Comparison of ENCODE assay signal across 9 cellular contexts in genomic region chr12:57124259-57124877, GRCh38. TPM values are rescaled to one million over a fixed set of nuclear protein-coding genes. Genes with fewer than 3 reads are reported as not detected.
DNase-seq lines count a peak whose midpoint lies in the region; ATAC-seq and TF ChIP-seq lines count a peak whose summit lies in the region.
"Had no signal": no experiment of that assay in that cellular context is flagged by ENCODE, and none has a peak within 500 bp of the region (broad histone marks: within the 10 kb centered on the region; RNA-seq: fewer than 3 reads in every experiment).

No MANE protein-coding gene starts in this region.

- H3K9me3 Mint-ChIP-seq in nephron progenitor cell = peaks cover 5% of the 10 kb centered on the region
- peaks cover 12 to 15% of the 10 kb centered on the region in 2 donors for H3K9me3 Mint-ChIP-seq in stimulated activated naive CD8-positive, alpha-beta T cell treated with anti-CD3 and anti-CD28 coated beads, Interleukin-15, amount 100 ng/mL, for 72 hours

- no peaks in the 10 kb centered on the region for H3K36me3 ChIP-seq in esophagus muscularis mucosa

- DNase-seq in DMS79 treated with DMSO at 0.1 percent for 48 hours (lab: John Stamatoyannopoulos, UW) (peak; percentile 36), OCI-M1 (lab: John Stamatoyannopoulos, UW) (peak; percentile 85), activated T-cell treated with anti-CD3 and anti-CD28 coated beads for 4 hours (peak; percentile 68), esophagus muscularis mucosa (ENCODE audit: extremely low spot score) (no peak), nephron progenitor cell (peak; percentile 81)
- DNase-seq in stimulated activated naive CD8-positive, alpha-beta T cell treated with anti-CD3 and anti-CD28 coated beads, Interleukin-15, amount 100 ng/mL, for 72 hours = peak; percentile 73 to 74

- no peaks in the 10 kb centered on the region for H3K36me3 Mint-ChIP-seq in nephron progenitor cell (ENCODE audit: low read depth)

- H3K4me3 Mint-ChIP-seq in nephron progenitor cell = no peak overlapping the region
- no peak overlapping the region for H3K4me3 Mint-ChIP-seq in stimulated activated naive CD8-positive, alpha-beta T cell treated with anti-CD3 and anti-CD28 coated beads, Interleukin-15, amount 100 ng/mL, for 72 hours
- H3K4me3 Mint-ChIP-seq: T-helper 1 cell treated with Interleukin-12 subunit alpha and Interleukin-12 subunit beta and Interleukin-4 antibody, amounts not matched to agents 30 μg/mL and 1 μg/mL, for 36 hours had no signal

- H3K27ac ChIP-seq in esophagus muscularis mucosa (replicated peaks in 1 of 4) = no peak overlapping the region

- H3K4me1 Mint-ChIP-seq in nephron progenitor cell = peaks cover 15% of the 10 kb centered on the region
- peaks cover 20% of the 10 kb centered on the region for H3K4me1 Mint-ChIP-seq in stimulated activated naive CD8-positive, alpha-beta T cell treated with anti-CD3 and anti-CD28 coated beads, Interleukin-15, amount 100 ng/mL, for 72 hours

- TF ChIP-seq EP300 in Ishikawa (IDR thresholded peaks at IDR 0.05; ENCODE audit: borderline replicate concordance) = no peak
- no peak for TF ChIP-seq EP300 in esophagus muscularis mucosa (IDR thresholded peaks at IDR 0.05)

- H3K4me1 ChIP-seq in esophagus muscularis mucosa = peaks cover 4 to 19% (median 17%) of the 10 kb centered on the region in 4 donors

- TF ChIP-seq CTCF in esophagus muscularis mucosa (IDR thresholded peaks at IDR 0.05) (peak; percentile 98 to 99 (median 99)), nephron progenitor cell (IDR thresholded peaks at IDR 0.05) (peak; percentile 96)

- 14% methylated on average over 10 of the region's 10 CpGs for WGBS in esophagus muscularis mucosa

- ATAC-seq in stimulated activated naive CD8-positive, alpha-beta T cell treated with anti-CD3 and anti-CD28 coated beads, Interleukin-15, amount 100 ng/mL, for 72 hours = peak; percentile 68
- no peak for ATAC-seq in GM18867 (IDR thresholded peaks at IDR 0.05; ENCODE audit: unreplicated experiment)

- peaks cover 26% of the 10 kb centered on the region for H3K27me3 Mint-ChIP-seq in nephron progenitor cell (ENCODE audit: low read depth, poor library complexity)
- H3K27me3 Mint-ChIP-seq in stimulated activated naive CD8-positive, alpha-beta T cell treated with anti-CD3 and anti-CD28 coated beads, Interleukin-15, amount 100 ng/mL, for 72 hours = peaks cover 9% of the 10 kb centered on the region

- H3K9me3 ChIP-seq in esophagus muscularis mucosa = no peaks in the 10 kb centered on the region

- peak; percentile 91 for TF ChIP-seq RAD21 in Ishikawa (IDR thresholded peaks at IDR 0.05; ENCODE audit: low read depth)

- peaks cover 0 to 2% (median 0%) of the 10 kb centered on the region in 4 donors for H3K27me3 ChIP-seq in esophagus muscularis mucosa

- no peak overlapping the region for H3K27ac Mint-ChIP-seq in nephron progenitor cell
- H3K27ac Mint-ChIP-seq in stimulated activated naive CD8-positive, alpha-beta T cell treated with anti-CD3 and anti-CD28 coated beads, Interleukin-15, amount 100 ng/mL, for 72 hours = no peak overlapping the region
- H3K27ac Mint-ChIP-seq: T-helper 1 cell treated with Interleukin-12 subunit alpha and Interleukin-12 subunit beta and Interleukin-4 antibody, amounts not matched to agents 30 μg/mL and 1 μg/mL, for 36 hours had no signal

- intact Hi-C loops in esophagus muscularis mucosa (cut with DNase I) = loop anchor here (2.0 kb wide), 1 partner anchor 58 kb away; no protein-coding TSS in a partner anchor

- no peak overlapping the region for H3K4me3 ChIP-seq in esophagus muscularis mucosa

- no peak for TF ChIP-seq POLR2A in esophagus muscularis mucosa (IDR thresholded peaks at IDR 0.05; ENCODE audit: low read depth)

TF ChIP-seq in Ishikawa, 13 proteins besides CTCF, POLR2A, EP300 and RAD21:
- TF ChIP-seq YY1 (IDR thresholded peaks at IDR 0.05; ENCODE audit: low read depth) (no peak), TCF12 (IDR thresholded peaks at IDR 0.05; ENCODE audit: low read depth) (no peak), ZBTB7A (IDR thresholded peaks at IDR 0.05; ENCODE audit: low read depth) (no peak), TAF1 (IDR thresholded peaks at IDR 0.05; ENCODE audit: low read depth) (no peak), FOXM1 (IDR thresholded peaks at IDR 0.05; ENCODE audit: borderline replicate concordance, low read depth) (no peak)

RNA-seq across cellular contexts. Expression of gene LRP1, which starts 3.9 kb away (rescaled TPM):
- total RNA-seq in esophagus muscularis mucosa = 100 to 1,000 TPM; 203 to 338 (median 250) TPM

RNA-seq across cellular contexts. Expression of gene STAT6, which starts 13.2 kb away (rescaled TPM):
- 100 to 1,000 TPM; 111 to 168 (median 157) TPM for total RNA-seq in esophagus muscularis mucosa

RNA-seq across cellular contexts. Expression of gene LRP1-AS, which starts 23.1 kb away (rescaled TPM):
- not detected for total RNA-seq in esophagus muscularis mucosa

RNA-seq across cellular contexts. Expression of gene NAB2, which starts 35.5 kb away (rescaled TPM):
- total RNA-seq in esophagus muscularis mucosa = 10 to 100 TPM; 21.6 to 41.5 (median 35.1) TPM

RNA-seq across cellular contexts. Expression of gene NEMP1, which starts 45.8 kb away (rescaled TPM):
- total RNA-seq in esophagus muscularis mucosa = 10 to 100 TPM in 2 of 4 donors, 1 to 10 TPM in 2; 8.3 to 11.8 (median 10.0) TPM
